ENCODE assay signal across 25 cellular contexts in the genomic region with DNA sequence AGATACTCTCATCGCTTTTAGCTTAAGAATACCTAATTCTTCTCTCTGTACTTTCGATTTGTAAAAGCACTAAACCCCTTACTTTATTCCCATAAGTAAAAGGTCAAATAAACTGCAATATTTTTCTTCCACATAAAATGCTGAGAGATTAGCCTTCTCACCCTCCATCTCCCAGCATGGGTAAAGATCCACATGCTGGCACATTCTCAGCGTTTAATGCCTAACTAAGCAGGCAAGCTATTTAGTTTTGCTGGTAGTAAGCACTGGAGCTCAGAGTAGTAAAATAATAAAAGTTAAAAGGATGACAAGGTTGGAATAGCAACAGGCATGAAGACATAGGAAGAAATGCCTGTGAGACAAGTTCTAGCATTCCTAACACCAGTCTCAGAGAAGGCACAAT.
DNase-seq lines count a peak whose midpoint lies in the region; ATAC-seq, FAIRE-seq and TF ChIP-seq lines count a peak whose summit lies in the region.
"Had no signal": no experiment of that assay in that cellular context is flagged by ENCODE, and none has a peak within 500 bp of the region (broad histone marks: within the 10 kb centered on the region; RNA-seq: fewer than 3 reads in every experiment).

No MANE protein-coding gene starts in this region.

- no peak overlapping the region for H2BK15ac ChIP-seq in mesendoderm (replicated peaks; ENCODE audit: low read depth)

- H3K79me1 ChIP-seq in mesendoderm (ENCODE audit: low read length): no peaks in the 10 kb centered on the region

- H3K23ac ChIP-seq in mesendoderm (ENCODE audit: low read length): no peak overlapping the region

- H2BK120ac ChIP-seq in mesendoderm (ENCODE audit: low read depth, low read length): no peak overlapping the region

- H3K27ac ChIP-seq in mammary epithelial cell (ENCODE audit: insufficient read depth, low read depth, low read length) (no peak overlapping the region), mesendoderm (ENCODE audit: low read depth, low read length) (no peak overlapping the region)
- H3K27ac ChIP-seq: 22Rv1, C4-2B, RWPE1, SK-N-MC had no signal

- H3K27me3 Mint-ChIP-seq in MCF 10A (ENCODE audit: insufficient read depth, unreplicated experiment) (no peaks in the 10 kb centered on the region), type B pancreatic cell (peaks cover 3% of the 10 kb centered on the region)

- H3K4me3 ChIP-seq in mammary epithelial cell (replicated peaks in 1 of 3; ENCODE audit: insufficient read depth in 1 of 3, low read depth in 2 of 3, low read length in 3 of 3) (no peak overlapping the region), epithelial cell of proximal tubule (ENCODE audit: low read depth, low read length) (no peak overlapping the region), mesendoderm (ENCODE audit: low read length) (no peak overlapping the region), HAP-1 (no peak overlapping the region)
- H3K4me3 ChIP-seq: SK-N-MC had no signal

- ATAC-seq in GM19328 (IDR thresholded peaks at IDR 0.05; ENCODE audit: unreplicated experiment): no peak

- WGBS in mammary epithelial cell (ENCODE audit: low coverage, missing lambda C conversion rate): 68% methylated on average over 3 of the region's 3 CpGs
- no CpG with 5 or more reads among the region's 3 CpGs for WGBS in mesendoderm (ENCODE audit: extremely low coverage, insufficient coverage, low lambda C conversion rate)

- H3K4me1 ChIP-seq in mammary epithelial cell (ENCODE audit: insufficient read depth, low read length) (no peaks in the 10 kb centered on the region), mesendoderm (ENCODE audit: control insufficient read depth, low read depth, low read length) (no peaks in the 10 kb centered on the region), HAP-1 (no peaks in the 10 kb centered on the region)

- BruUV-seq in MCF 10A (replicated peaks; lab: Mats Ljungman, UMichigan) (no TSS peak), mammary epithelial cell (replicated peaks; lab: Mats Ljungman, UMichigan) (no TSS peak)

- H3K27me3 ChIP-seq in mammary epithelial cell (ENCODE audit: insufficient read depth, low read length): no peaks in the 10 kb centered on the region
- H3K27me3 ChIP-seq in mesendoderm (ENCODE audit: insufficient read depth, low read length, poor library complexity): no peaks in the 10 kb centered on the region
- no peaks in the 10 kb centered on the region for H3K27me3 ChIP-seq in HAP-1 (ENCODE audit: low read depth)

- dilution Hi-C loops in mammary epithelial cell (cut with HindIII; ENCODE audit: low sequenced_read_pairs): no loop called here

- no peak for FAIRE-seq in GM19239 (lab: Jason Lieb, UNC)
- FAIRE-seq: D721Med, H1 had no signal

- H2AFZ ChIP-seq in mammary epithelial cell (ENCODE audit: low read depth, low read length): no peak overlapping the region

- H3K36me3 Mint-ChIP-seq in MCF 10A (ENCODE audit: insufficient read depth, unreplicated experiment) (peaks cover 6% of the 10 kb centered on the region), type B pancreatic cell (peaks cover 6% of the 10 kb centered on the region)

- H3K9me3 ChIP-seq in mammary epithelial cell (replicated peaks; ENCODE audit: insufficient read depth, low read length) (no peaks in the 10 kb centered on the region), HAP-1 (no peaks in the 10 kb centered on the region)

- peaks cover 15% of the 10 kb centered on the region for H3K4me1 Mint-ChIP-seq in MCF 10A (ENCODE audit: insufficient read depth, unreplicated experiment)
- peaks cover 8% of the 10 kb centered on the region for H3K4me1 Mint-ChIP-seq in type B pancreatic cell (ENCODE audit: unreplicated experiment)

- H3K36me3 ChIP-seq in mammary epithelial cell (ENCODE audit: insufficient read depth, low read length) (no peaks in the 10 kb centered on the region), mesendoderm (ENCODE audit: control insufficient read depth, insufficient read depth, low read length) (no peaks in the 10 kb centered on the region), HAP-1 (replicated peaks) (no peaks in the 10 kb centered on the region)

- H3K56ac ChIP-seq in mesendoderm (ENCODE audit: low read length): no peak overlapping the region

- no peak overlapping the region for H3K4me2 ChIP-seq in mammary epithelial cell (ENCODE audit: insufficient read depth, low read depth, low read length)
- H3K4me2 ChIP-seq in mesendoderm (ENCODE audit: low read length): no peak overlapping the region

- in situ Hi-C loops in mammary epithelial cell (cut with MboI; ENCODE audit: low sequenced_read_pairs in 2 of 2) (no loop called here), HAP-1 (cut with MboI; ENCODE audit: low sequenced_read_pairs) (no loop called here)

- intact Hi-C loops in MCF 10A (cut with micrococcal nuclease): no loop called here
- intact Hi-C loops in mammary epithelial cell (cut with micrococcal nuclease): no loop called here

- POLR2A ChIA-PET in MCF 10A (lab: Yijun Ruan, JAX): interaction anchor here (0.6 to 2.5 kb wide), 8 partner anchors 9 to 93 kb away, joined by 3 to 13 read pairs (median 7); no protein-coding TSS in a partner anchor

- TF ChIP-seq CTCF in MCF 10A (IDR thresholded peaks at IDR 0.05; ENCODE audit: unreplicated experiment): no peak
- no peak for TF ChIP-seq CTCF in mammary epithelial cell (conservative IDR thresholded peaks at IDR 0.05 in 1 of 2, IDR thresholded peaks at IDR 0.05 in 1 of 2; ENCODE audit: extremely low read depth in 1 of 2, insufficient read depth in 1 of 2, low read depth in 1 of 2, low read length in 2 of 2)
- TF ChIP-seq CTCF in epithelial cell of proximal tubule (conservative IDR thresholded peaks at IDR 0.05; ENCODE audit: low read depth, low read length): no peak
- no peak for TF ChIP-seq CTCF in type B pancreatic cell (conservative IDR thresholded peaks at IDR 0.05)

- no peak overlapping the region for H3K4ac ChIP-seq in mesendoderm (ENCODE audit: low read depth, low read length)

- no peak overlapping the region for H3K9ac ChIP-seq in mammary epithelial cell (ENCODE audit: insufficient read depth, low read length)
- no peak overlapping the region for H3K9ac ChIP-seq in mesendoderm (ENCODE audit: low read length)

- H4K5ac ChIP-seq in mesendoderm (ENCODE audit: low read length): no peak overlapping the region

- DNase-seq in MCF 10A (ENCODE audit: unreplicated experiment) (no peak), mammary epithelial cell (no peak), epithelial cell of proximal tubule (ENCODE audit: low read depth) (peak; percentile 59), mesendoderm (no peak), type B pancreatic cell (ENCODE audit: extremely low spot score, unreplicated experiment) (no peak), HAP-1 (ENCODE audit: low spot score in 2 of 2) (no peak), GM19239 (ENCODE audit: insufficient read length, low spot score) (no peak)
- DNase-seq: AML-193, DMS53, Kasumi-1, MM.1S, NCI-H1092 treated with DMSO at 0.1 percent for 48 hours, NCI-H146, NCI-H2029, NCI-H2227 treated with DMSO at 0.1 percent for 48 hours, NCI-H510A, SHP77 treated with DMSO at 0.1 percent for 48 hours, SW 1271 had no signal

- CTCF ChIA-PET in MCF 10A (lab: Yijun Ruan, JAX): interaction anchor here (0.7 to 1.2 kb wide), 5 partner anchors 38 to 764 kb away, joined by 3 to 5 read pairs (median 4); no protein-coding TSS in a partner anchor
- CTCF ChIA-PET in mammary epithelial cell (lab: Charles Lee; ENCODE audit: low non-redundant PET): no interaction called here

- no peaks in the 10 kb centered on the region for H4K20me1 ChIP-seq in mammary epithelial cell (ENCODE audit: insufficient read depth, low read length)

- H3K4me3 Mint-ChIP-seq in MCF 10A (ENCODE audit: unreplicated experiment) (no peak overlapping the region), type B pancreatic cell (no peak overlapping the region)

- no peak overlapping the region for H3K18ac ChIP-seq in mesendoderm (ENCODE audit: low read length)

- no peak overlapping the region for H2AK5ac ChIP-seq in mesendoderm (ENCODE audit: low read length)

- H4K8ac ChIP-seq in mesendoderm (ENCODE audit: low read depth, low read length): peak overlapping the region; percentile 59

- no peaks in the 10 kb centered on the region for H3K79me2 ChIP-seq in mammary epithelial cell (ENCODE audit: insufficient read depth, low read length)
- H3K79me2 ChIP-seq in mesendoderm (ENCODE audit: control insufficient read depth, insufficient read depth, low read length): no peaks in the 10 kb centered on the region

- H3K27ac Mint-ChIP-seq in MCF 10A (ENCODE audit: low read depth, unreplicated experiment) (peak overlapping the region; percentile 85), type B pancreatic cell (peak overlapping the region; percentile 27)

- peaks cover 7% of the 10 kb centered on the region for H3K9me3 Mint-ChIP-seq in MCF 10A (ENCODE audit: unreplicated experiment)
- H3K9me3 Mint-ChIP-seq in type B pancreatic cell: peaks cover 7% of the 10 kb centered on the region

- H2BK5ac ChIP-seq in mesendoderm (ENCODE audit: low read length): no peak overlapping the region
